Comparison of ENCODE assay signal across 13 cellular contexts in the genomic region with DNA sequence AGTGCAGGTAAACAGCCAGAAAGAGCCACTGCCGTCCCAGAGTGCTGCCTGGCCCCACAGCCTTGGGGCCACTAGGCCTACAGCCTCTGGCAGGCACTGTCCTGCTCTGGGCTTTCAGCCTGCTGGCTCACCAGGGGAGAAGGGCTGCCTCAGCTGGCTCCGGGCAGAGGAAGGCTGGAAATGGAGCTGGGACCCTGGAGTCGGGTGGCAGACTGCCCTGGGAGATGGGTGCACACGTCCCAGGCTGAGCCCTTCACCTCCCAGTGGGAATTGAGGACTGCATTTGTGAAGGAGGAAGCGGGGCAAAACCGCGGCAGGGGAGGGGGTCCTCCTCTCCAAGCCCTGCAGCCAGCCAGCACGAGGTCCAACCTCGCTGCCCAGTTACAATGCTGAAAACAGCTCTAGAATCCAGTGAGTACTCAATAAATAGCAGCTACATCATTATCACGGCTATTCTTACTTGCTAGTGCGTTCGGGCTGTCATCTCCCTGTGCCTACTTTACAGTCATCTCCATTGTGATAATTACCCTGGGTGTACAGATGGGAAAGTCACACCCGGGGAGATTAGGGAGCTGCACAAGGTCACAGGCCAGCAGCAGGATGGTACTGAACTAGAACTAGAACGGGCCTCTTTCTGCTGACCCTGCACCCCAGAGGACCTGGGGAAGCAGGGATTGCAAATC. TPM values are rescaled to one million over a fixed set of nuclear protein-coding genes. Genes with fewer than 3 reads are reported as not detected.
A peak's percentile ranks its signal among the peaks of the same experiment; 100 is the strongest.
DNase-seq lines count a peak whose midpoint lies in the region; ATAC-seq and TF ChIP-seq lines count a peak whose summit lies in the region.
"Had no signal": no experiment of that assay in that cellular context is flagged by ENCODE, and none has a peak within 500 bp of the region (broad histone marks: within the 10 kb centered on the region; RNA-seq: fewer than 3 reads in every experiment).

No MANE protein-coding gene starts in this region.

- H3K27ac Mint-ChIP-seq in natural killer cell, result peak overlapping the region; percentile 96
- no peak overlapping the region for H3K27ac Mint-ChIP-seq in natural killer cell treated with Interleukin-12 subunit alpha and Interleukin-12 subunit beta and Interleukin-15 and Interleukin-18, amount 100 ng/mL, for 72 hours
- H3K27ac Mint-ChIP-seq: endodermal cell, GM23338 had no signal

- H3K27me3 ChIP-seq in heart left ventricle (no peaks in the 10 kb centered on the region), neutrophil (no peaks in the 10 kb centered on the region)
- H3K27me3 ChIP-seq: brain microvascular endothelial cell had no signal

- no peak overlapping the region for H3K4me3 ChIP-seq in heart left ventricle
- no peak overlapping the region for H3K4me3 ChIP-seq in neutrophil (ENCODE audit: low read depth in 1 of 2, low read length in 1 of 2)
- H3K4me3 ChIP-seq: GM23338, SK-N-MC had no signal

- no peaks in the 10 kb centered on the region for H3K9me3 Mint-ChIP-seq in natural killer cell
- no peaks in the 10 kb centered on the region for H3K9me3 Mint-ChIP-seq in natural killer cell treated with Interleukin-12 subunit alpha and Interleukin-12 subunit beta and Interleukin-15 and Interleukin-18, amount 100 ng/mL, for 72 hours
- H3K9me3 Mint-ChIP-seq: endodermal cell, GM23338 had no signal

- 35 to 41% (median 39%) methylated on average over 9 to 14 of the region's 14 CpGs for WGBS in heart left ventricle, 4 donors

- intact Hi-C loops in natural killer cell (cut with micrococcal nuclease), result no loop called here
- intact Hi-C loops in heart left ventricle (cut with DNase I), result no loop called here

- H3K27ac ChIP-seq in heart left ventricle, result peak overlapping the region; percentile 80 to 96 (median 91)
- peak overlapping the region; percentile 85 for H3K27ac ChIP-seq in neutrophil
- H3K27ac ChIP-seq: brain microvascular endothelial cell, SK-N-MC had no signal

- H3K36me3 ChIP-seq in heart left ventricle, result peaks cover 0 to 25% (median 18%) of the 10 kb centered on the region in 9 donors
- peaks cover 12% of the 10 kb centered on the region for H3K36me3 ChIP-seq in neutrophil
- H3K36me3 ChIP-seq: brain microvascular endothelial cell had no signal

- DNase-seq in natural killer cell (no peak), heart left ventricle (peak in 2 of 5 donors; percentile 67), activated gamma-delta T cell (lab: John Stamatoyannopoulos, UW) (no peak), NCI-H1105 treated with DMSO at 0.1 percent for 48 hours (lab: John Stamatoyannopoulos, UW) (no peak), HPDE6-E6E7 (ENCODE audit: extremely low spot score) (no peak), NCI-H2227 (lab: John Stamatoyannopoulos, UW; ENCODE audit: unreplicated experiment) (no peak)
- no peak for DNase-seq in natural killer cell treated with Interleukin-12 subunit alpha and Interleukin-12 subunit beta and Interleukin-15 and Interleukin-18, amount 100 ng/mL, for 72 hours (ENCODE audit: low spot score)
- DNase-seq: brain microvascular endothelial cell, endodermal cell, NCI-H2081 had no signal

- H3K4me1 Mint-ChIP-seq in natural killer cell, result peaks cover 31 to 48% of the 10 kb centered on the region in 2 donors
- H3K4me1 Mint-ChIP-seq in natural killer cell treated with Interleukin-12 subunit alpha and Interleukin-12 subunit beta and Interleukin-15 and Interleukin-18, amount 100 ng/mL, for 72 hours (ENCODE audit: low read depth in 2 of 2), result peaks cover 17 to 26% of the 10 kb centered on the region in 2 donors
- H3K4me1 Mint-ChIP-seq: endodermal cell, GM23338 had no signal

- TF ChIP-seq CTCF in natural killer cell (IDR thresholded peaks at IDR 0.05) (no peak), heart left ventricle (IDR thresholded peaks at IDR 0.05) (no peak), neutrophil (IDR thresholded peaks at IDR 0.05) (no peak)

- no peaks in the 10 kb centered on the region for H3K36me3 Mint-ChIP-seq in natural killer cell
- no peaks in the 10 kb centered on the region for H3K36me3 Mint-ChIP-seq in natural killer cell treated with Interleukin-12 subunit alpha and Interleukin-12 subunit beta and Interleukin-15 and Interleukin-18, amount 100 ng/mL, for 72 hours

- H3K4me1 ChIP-seq in heart left ventricle, result peaks cover 15 to 99% (median 89%) of the 10 kb centered on the region in 12 donors
- peaks cover 43 to 50% of the 10 kb centered on the region in 2 experiments for H3K4me1 ChIP-seq in neutrophil (ENCODE audit: control insufficient read depth in 1 of 2, insufficient read depth in 1 of 2, low read depth in 1 of 2, low read length in 1 of 2)

- no peak for ATAC-seq in natural killer cell
- no peak for ATAC-seq in natural killer cell treated with Interleukin-12 subunit alpha and Interleukin-12 subunit beta and Interleukin-15 and Interleukin-18, amount 100 ng/mL, for 72 hours
- peak; percentile 50 to 64 (median 55) for ATAC-seq in heart left ventricle
- ATAC-seq: GM23338 had no signal

- H3K4me3 Mint-ChIP-seq in natural killer cell, result no peak overlapping the region
- H3K4me3 Mint-ChIP-seq in natural killer cell treated with Interleukin-12 subunit alpha and Interleukin-12 subunit beta and Interleukin-15 and Interleukin-18, amount 100 ng/mL, for 72 hours, result no peak overlapping the region
- H3K4me3 Mint-ChIP-seq: endodermal cell, GM23338 had no signal

- no peak for TF ChIP-seq POLR2A in heart left ventricle (IDR thresholded peaks at IDR 0.05)

- H3K27me3 Mint-ChIP-seq in natural killer cell (ENCODE audit: low read depth in 2 of 2), result no peaks in the 10 kb centered on the region
- H3K27me3 Mint-ChIP-seq in natural killer cell treated with Interleukin-12 subunit alpha and Interleukin-12 subunit beta and Interleukin-15 and Interleukin-18, amount 100 ng/mL, for 72 hours, result no peaks in the 10 kb centered on the region

- H3K9me3 ChIP-seq in heart left ventricle (no peaks in the 10 kb centered on the region), neutrophil (no peaks in the 10 kb centered on the region)

RNA-seq across cellular contexts. Expression of gene ACSS1, which starts 13.1 kb away (rescaled TPM):
- total RNA-seq in natural killer cell (10 to 100 TPM; 46.3 to 67.4 (median 57.4) TPM), heart left ventricle (100 to 1,000 TPM in 5 of 9 donors, 10 to 100 TPM in 4; 57.5 to 177 (median 104) TPM)
- 1 to 10 TPM; 5.8 to 7.6 TPM for total RNA-seq in natural killer cell treated with Interleukin-12 subunit alpha and Interleukin-12 subunit beta and Interleukin-15 and Interleukin-18, amount 100 ng/mL, for 72 hours
- 10 to 100 TPM; 43.5 to 78.9 TPM for polyA plus RNA-seq in heart left ventricle

RNA-seq across cellular contexts. Expression of gene VSX1, which starts 37.1 kb away (rescaled TPM):
- total RNA-seq in natural killer cell, result not detected
- not detected for total RNA-seq in natural killer cell treated with Interleukin-12 subunit alpha and Interleukin-12 subunit beta and Interleukin-15 and Interleukin-18, amount 100 ng/mL, for 72 hours
- under 1 TPM in 5 of 9 donors, not detected in 4; 0.22 to 0.96 (median 0.51) TPM for total RNA-seq in heart left ventricle
- under 1 TPM in 1 of 2 donors, not detected in 1; 0.19 TPM for polyA plus RNA-seq in heart left ventricle
- total RNA-seq: endodermal cell had no signal
- polyA plus RNA-seq: GM23338 had no signal

RNA-seq across cellular contexts. Expression of gene APMAP, which starts 52.2 kb away (rescaled TPM):
- total RNA-seq in natural killer cell (100 to 1,000 TPM; 205 to 212 (median 207) TPM), heart left ventricle (10 to 100 TPM; 22.6 to 61.3 (median 31.9) TPM)
- total RNA-seq in natural killer cell treated with Interleukin-12 subunit alpha and Interleukin-12 subunit beta and Interleukin-15 and Interleukin-18, amount 100 ng/mL, for 72 hours, result 100 to 1,000 TPM; 109 to 206 TPM
- polyA plus RNA-seq in heart left ventricle, result 10 to 100 TPM; 16.2 to 58.5 TPM

Comparison
In these comparisons a context has a peak if more than half of its experiments do, and no peak if none do; other contexts are left out.
1. H3K27ac Mint-ChIP-seq: peak in natural killer cell (2 of 2); none in natural killer cell treated with Interleukin-12 subunit alpha and Interleukin-12 subunit beta and Interleukin-15 and Interleukin-18, amount 100 ng/mL, for 72 hours (0 of 2).
2. RNA of gene ACSS1, which starts 13.1 kb away (total RNA-seq): 57.5 to 177 TPM in heart left ventricle and 46.3 to 67.4 TPM in natural killer cell; 5.8 to 7.6 TPM in natural killer cell treated with Interleukin-12 subunit alpha and Interleukin-12 subunit beta and Interleukin-15 and Interleukin-18, amount 100 ng/mL, for 72 hours; every median in the first group is over 4 times any median in the second.
3. ATAC-seq: peak in heart left ventricle (4 of 4); none in natural killer cell (0 of 3) and natural killer cell treated with Interleukin-12 subunit alpha and Interleukin-12 subunit beta and Interleukin-15 and Interleukin-18, amount 100 ng/mL, for 72 hours (0 of 2).